12 cellular contexts compared by ENCODE assay signal in genomic region chr10:87585565-87586514, GRCh38.
DNase-seq lines count a peak whose midpoint lies in the region; ATAC-seq, FAIRE-seq and TF ChIP-seq lines count a peak whose summit lies in the region.
"Had no signal": no experiment of that assay in that cellular context is flagged by ENCODE, and none has a peak within 500 bp of the region (broad histone marks: within the 10 kb centered on the region; RNA-seq: fewer than 3 reads in every experiment).

No MANE protein-coding gene starts in this region.

- no peaks in the 10 kb centered on the region for H3K9me3 ChIP-seq in lower lobe of right lung

- ATAC-seq in lower lobe of right lung (peak; percentile 84 to 94), GM21786 (IDR thresholded peaks at IDR 0.05; ENCODE audit: unreplicated experiment) (no peak)

- intact Hi-C loops in lower lobe of right lung (cut with DNase I): no loop called here

- H3K4me1 ChIP-seq in lower lobe of right lung: no peaks in the 10 kb centered on the region

- no peak overlapping the region for H3K27ac ChIP-seq in lower lobe of right lung

- H3K36me3 ChIP-seq in bronchial epithelial cell (ENCODE audit: control insufficient read depth, insufficient read depth, low read length) (no peaks in the 10 kb centered on the region), lower lobe of right lung (no peaks in the 10 kb centered on the region)

- DNase-seq in DMS53 treated with DMSO at 0.1 percent for 48 hours (lab: John Stamatoyannopoulos, UW; ENCODE audit: unreplicated experiment): peak; percentile 51
- DNase-seq in M059J (ENCODE audit: low read depth): peak; percentile 86
- DNase-seq in bronchial epithelial cell (ENCODE audit: low read depth): peak; percentile 92
- DNase-seq in lower lobe of right lung: no peak
- no peak for DNase-seq in activated CD4-positive, alpha-beta T cell treated with anti-CD3 and anti-CD28 coated beads, Interleukin-2, amount 50 U/mL, for 4 hours
- DNase-seq in AG08395 (ENCODE audit: low spot score): no peak
- no peak for DNase-seq in nucleus accumbens (lab: John Stamatoyannopoulos, UW)
- DNase-seq: activated B cell treated with CpG ODN at 0.5 μM for 24 hours; DMS79; stimulated activated CD4-positive, alpha-beta T cell treated with anti-CD3 and anti-CD28 coated beads, Interleukin-12 subunit alpha, Interleukin-12 subunit beta, amount 100 ng/mL, for 4 hours; stimulated activated naive CD4-positive, alpha-beta T cell treated with Interleukin-2 at 50 U/mL for 16 hours had no signal

- FAIRE-seq in bronchial epithelial cell (lab: Jason Lieb, UNC): no peak

- H3K27me3 ChIP-seq in bronchial epithelial cell (ENCODE audit: control insufficient read depth, insufficient read depth, low read length) (no peaks in the 10 kb centered on the region), lower lobe of right lung (ENCODE audit: low read depth) (no peaks in the 10 kb centered on the region)

- TF ChIP-seq CTCF in bronchial epithelial cell (IDR thresholded peaks at IDR 0.05; ENCODE audit: insufficient read depth, low read length, severe bottlenecking): no peak
- no peak for TF ChIP-seq CTCF in lower lobe of right lung (IDR thresholded peaks at IDR 0.05)

- H3K4me3 ChIP-seq in bronchial epithelial cell (ENCODE audit: low read depth, low read length) (no peak overlapping the region), lower lobe of right lung (no peak overlapping the region)

Comparison
In these comparisons a context has a peak if more than half of its experiments do, and no peak if none do; other contexts are left out.
1. DNase-seq: peak in DMS53 treated with DMSO at 0.1 percent for 48 hours (single experiment), M059J (single experiment) and bronchial epithelial cell (single experiment); none in lower lobe of right lung (single experiment), activated CD4-positive, alpha-beta T cell treated with anti-CD3 and anti-CD28 coated beads, Interleukin-2, amount 50 U/mL, for 4 hours (0 of 2), AG08395 (single experiment) and nucleus accumbens (0 of 56).